17 cellular contexts compared by ENCODE assay signal in genomic region chr14:50008562-50009355, GRCh38.
DNase-seq lines count a peak whose midpoint lies in the region; ATAC-seq, FAIRE-seq and TF ChIP-seq lines count a peak whose summit lies in the region.
"Had no signal": no experiment of that assay in that cellular context is flagged by ENCODE, and none has a peak within 500 bp of the region (broad histone marks: within the 10 kb centered on the region; RNA-seq: fewer than 3 reads in every experiment).

No MANE protein-coding gene starts in this region.

- peak; percentile 84 for DNase-seq in ELR (ENCODE audit: low read depth)
- no peak for DNase-seq in astrocyte (ENCODE audit: low read depth)
- no peak for DNase-seq in memory B cell (ENCODE audit: low spot score in 2 of 2)
- no peak for DNase-seq in heart right ventricle
- DNase-seq in natural killer cell = no peak
- no peak for DNase-seq in NCI-H526 treated with DMSO at 0.1 percent for 48 hours (lab: John Stamatoyannopoulos, UW)
- no peak for DNase-seq in activated CD8-positive, alpha-beta memory T cell treated with anti-CD3 and anti-CD28 coated beads, Interleukin-2, amount 10 ng/mL, durations not matched to agents 7 days and 5 days
- DNase-seq: activated T-cell treated with anti-CD3 and anti-CD28 coated beads for 4 hours; amygdala; GF-D8; NCI-H1092; NCI-H446 treated with DMSO at 0.1 percent for 48 hours; Right ventricle myocardium superior; stimulated activated CD4-positive, alpha-beta T cell treated with anti-CD3 and anti-CD28 coated beads, Interleukin-4, amount 100 ng/mL, for 1 hour had no signal

- H3K36me3 ChIP-seq in KMS-11 (ENCODE audit: insufficient read depth) (no peaks in the 10 kb centered on the region), astrocyte (ENCODE audit: insufficient read depth, low read length) (no peaks in the 10 kb centered on the region), heart right ventricle (no peaks in the 10 kb centered on the region)
- H3K36me3 ChIP-seq: gastroesophageal sphincter had no signal

- CTCF ChIA-PET in activated CD8-positive, alpha-beta memory T cell treated with anti-CD3 and anti-CD28 coated beads, Interleukin-2, amount 10 ng/mL, durations not matched to agents 7 days and 5 days (lab: Charles Lee) = interaction anchor here (0.6 to 1.7 kb wide), 3 partner anchors 8 to 156 kb away, joined by 3 to 4 read pairs (median 3); partner anchors contain the start of gene NEMF

- H3K9me3 Mint-ChIP-seq in astrocyte (ENCODE audit: unreplicated experiment) (no peaks in the 10 kb centered on the region), memory B cell (no peaks in the 10 kb centered on the region), natural killer cell (no peaks in the 10 kb centered on the region)
- H3K9me3 Mint-ChIP-seq in activated CD8-positive, alpha-beta memory T cell treated with anti-CD3 and anti-CD28 coated beads, Interleukin-2, amount 10 ng/mL, durations not matched to agents 7 days and 5 days (ENCODE audit: low read depth) = no peaks in the 10 kb centered on the region

- H3K4me1 Mint-ChIP-seq in astrocyte (ENCODE audit: low read depth, unreplicated experiment) = peaks cover 7% of the 10 kb centered on the region
- H3K4me1 Mint-ChIP-seq in memory B cell = peaks cover 18% of the 10 kb centered on the region
- peaks cover 8 to 13% of the 10 kb centered on the region in 2 donors for H3K4me1 Mint-ChIP-seq in natural killer cell
- H3K4me1 Mint-ChIP-seq in activated CD8-positive, alpha-beta memory T cell treated with anti-CD3 and anti-CD28 coated beads, Interleukin-2, amount 10 ng/mL, durations not matched to agents 7 days and 5 days = peaks cover 44% of the 10 kb centered on the region

- H3K4me3 Mint-ChIP-seq in astrocyte (ENCODE audit: unreplicated experiment) (peak overlapping the region; percentile 54), memory B cell (peak overlapping the region; percentile 50), natural killer cell (no peak overlapping the region)
- H3K4me3 Mint-ChIP-seq in activated CD8-positive, alpha-beta memory T cell treated with anti-CD3 and anti-CD28 coated beads, Interleukin-2, amount 10 ng/mL, durations not matched to agents 7 days and 5 days = no peak overlapping the region

- H3K79me2 ChIP-seq in KMS-11 (ENCODE audit: insufficient read depth, low read depth) (no peaks in the 10 kb centered on the region), astrocyte (ENCODE audit: insufficient read depth, low read length) (no peaks in the 10 kb centered on the region)

- no peak for TF ChIP-seq CTCF in KMS-11 (conservative IDR thresholded peaks at IDR 0.05; ENCODE audit: low read depth, low read length)
- no peak for TF ChIP-seq CTCF in astrocyte (IDR thresholded peaks at IDR 0.05; ENCODE audit: insufficient read depth, low read depth, low read length)
- no peak for TF ChIP-seq CTCF in heart right ventricle (IDR thresholded peaks at IDR 0.05)
- TF ChIP-seq CTCF in natural killer cell (IDR thresholded peaks at IDR 0.05) = no peak

- intact Hi-C loops in heart right ventricle (cut with DNase I) = loop anchor here in 5 of 10 donors (10.0 kb wide), 4 partner anchors 96 to 144 kb away; partner anchors contain the start of gene ARF6 (in 2 of the 5)
- intact Hi-C loops in natural killer cell (cut with micrococcal nuclease) = no loop called here

- H3K27me3 Mint-ChIP-seq in astrocyte (ENCODE audit: low read depth, unreplicated experiment) (peaks cover 17% of the 10 kb centered on the region), memory B cell (no peaks in the 10 kb centered on the region), natural killer cell (ENCODE audit: low read depth in 2 of 2) (no peaks in the 10 kb centered on the region)
- no peaks in the 10 kb centered on the region for H3K27me3 Mint-ChIP-seq in activated CD8-positive, alpha-beta memory T cell treated with anti-CD3 and anti-CD28 coated beads, Interleukin-2, amount 10 ng/mL, durations not matched to agents 7 days and 5 days

- peak overlapping the region; percentile 34 for H3K4me2 ChIP-seq in KMS-11
- H3K4me2 ChIP-seq in astrocyte (ENCODE audit: low read length) = no peak overlapping the region

- no peaks in the 10 kb centered on the region for H3K9me3 ChIP-seq in astrocyte (ENCODE audit: insufficient read depth, low read depth, low read length)
- no peaks in the 10 kb centered on the region for H3K9me3 ChIP-seq in heart right ventricle
- H3K9me3 ChIP-seq: gastroesophageal sphincter had no signal

- H4K20me1 ChIP-seq in KMS-11 (ENCODE audit: insufficient read depth) = no peaks in the 10 kb centered on the region
- H4K20me1 ChIP-seq in astrocyte (ENCODE audit: insufficient read depth, low read length) = no peaks in the 10 kb centered on the region

- H3K27ac ChIP-seq in KMS-11 (0 out of 2 replicates have a peak overlapping the region, but pooled peaks have one; percentile 21), astrocyte (ENCODE audit: low read depth, low read length) (no peak overlapping the region), heart right ventricle (no peak overlapping the region)
- H3K27ac ChIP-seq: C4-2B, gastroesophageal sphincter had no signal

- H3K36me3 Mint-ChIP-seq in astrocyte (ENCODE audit: low read depth, unreplicated experiment) (peaks cover 3% of the 10 kb centered on the region), memory B cell (peaks cover 8% of the 10 kb centered on the region), natural killer cell (peaks cover 12% of the 10 kb centered on the region)
- H3K36me3 Mint-ChIP-seq in activated CD8-positive, alpha-beta memory T cell treated with anti-CD3 and anti-CD28 coated beads, Interleukin-2, amount 10 ng/mL, durations not matched to agents 7 days and 5 days = peaks cover 37% of the 10 kb centered on the region

- H3K4me1 ChIP-seq in KMS-11 (ENCODE audit: low read depth, poor library complexity, severe bottlenecking) = peaks cover 33% of the 10 kb centered on the region
- peaks cover 6% of the 10 kb centered on the region for H3K4me1 ChIP-seq in astrocyte (ENCODE audit: insufficient read depth, low read length)
- H3K4me1 ChIP-seq in heart right ventricle = peaks cover 0 to 10% (median 4%) of the 10 kb centered on the region in 9 donors

- no peaks in the 10 kb centered on the region for H3K27me3 ChIP-seq in KMS-11 (ENCODE audit: insufficient read depth, low read depth)
- H3K27me3 ChIP-seq in astrocyte (ENCODE audit: insufficient read depth, low read length) = no peaks in the 10 kb centered on the region
- H3K27me3 ChIP-seq in heart right ventricle = no peaks in the 10 kb centered on the region
- H3K27me3 ChIP-seq: gastroesophageal sphincter had no signal

- no peak overlapping the region for H3K27ac Mint-ChIP-seq in astrocyte (ENCODE audit: unreplicated experiment)
- peak overlapping the region; percentile 75 for H3K27ac Mint-ChIP-seq in memory B cell
- no peak overlapping the region for H3K27ac Mint-ChIP-seq in natural killer cell
- no peak overlapping the region for H3K27ac Mint-ChIP-seq in activated CD8-positive, alpha-beta memory T cell treated with anti-CD3 and anti-CD28 coated beads, Interleukin-2, amount 10 ng/mL, durations not matched to agents 7 days and 5 days

- no peak overlapping the region for H3K9ac ChIP-seq in KMS-11
- no peak overlapping the region for H3K9ac ChIP-seq in astrocyte (ENCODE audit: low read length)

- no peak for FAIRE-seq in astrocyte (lab: Jason Lieb, UNC)

- no peak overlapping the region for H3K4me3 ChIP-seq in KMS-11 (IDR thresholded peaks at IDR 0.05; ENCODE audit: insufficient read depth, low read depth, low read length)
- no peak overlapping the region for H3K4me3 ChIP-seq in astrocyte (ENCODE audit: insufficient read depth, low read depth, low read length)
- no peak overlapping the region for H3K4me3 ChIP-seq in heart right ventricle
- H3K4me3 ChIP-seq: gastroesophageal sphincter had no signal

- 79 to 88% methylated on average over 9 of the region's 9 CpGs for WGBS in heart right ventricle, 2 donors

- H2AFZ ChIP-seq in KMS-11 (ENCODE audit: low read depth) = peak overlapping the region; percentile 16; the same call in 1 of the 2 replicates
- no peak overlapping the region for H2AFZ ChIP-seq in astrocyte (ENCODE audit: low read depth, low read length)

- ATAC-seq in memory B cell (ENCODE audit: low read depth) = peak; percentile 79
- ATAC-seq in heart right ventricle = no peak
- ATAC-seq in natural killer cell = no peak
- no peak for ATAC-seq in activated CD8-positive, alpha-beta memory T cell treated with anti-CD3 and anti-CD28 coated beads, Interleukin-2, amount 10 ng/mL, durations not matched to agents 7 days and 5 days
- ATAC-seq: gastroesophageal sphincter had no signal

Comparison
In these comparisons a context has a peak if more than half of its experiments do, and no peak if none do; other contexts are left out.
1. H3K4me3 Mint-ChIP-seq: peak in astrocyte (single experiment) and memory B cell (single experiment); none in natural killer cell (single experiment) and activated CD8-positive, alpha-beta memory T cell treated with anti-CD3 and anti-CD28 coated beads, Interleukin-2, amount 10 ng/mL, durations not matched to agents 7 days and 5 days (single experiment).